Comparison of ENCODE assay signal across 11 cellular contexts in the genomic region with DNA sequence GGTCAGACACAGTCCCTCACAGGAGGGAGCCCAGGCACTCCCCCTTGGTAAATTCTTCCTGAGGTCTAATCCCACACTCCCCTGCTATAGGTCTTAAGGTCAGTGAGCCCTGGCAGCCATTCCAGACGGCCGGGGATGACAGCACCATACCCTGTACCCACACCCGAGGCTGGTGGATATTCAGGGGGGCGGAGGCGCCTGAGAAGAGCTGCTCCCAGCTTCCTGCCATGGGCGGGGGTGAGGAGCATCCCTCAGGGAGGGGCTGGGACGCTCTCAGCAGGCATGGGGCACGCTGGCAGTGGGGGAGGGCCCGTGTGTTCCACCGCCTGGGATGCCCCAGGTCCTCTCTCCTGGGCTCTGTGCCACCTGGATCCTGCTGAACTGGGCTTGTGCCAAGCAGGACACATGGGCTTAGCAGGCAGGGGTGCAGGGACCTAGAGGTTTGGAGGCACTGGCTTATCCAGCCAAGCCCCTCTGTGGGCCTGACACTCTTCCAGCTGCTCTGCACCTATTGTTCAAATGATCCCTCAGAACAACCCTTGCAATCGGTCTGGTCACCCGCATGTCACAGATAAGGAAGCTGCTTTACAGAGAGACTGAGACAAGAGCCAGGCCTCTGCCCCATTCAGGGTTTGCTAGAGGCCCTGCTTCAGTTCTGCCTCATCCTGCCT. TPM values are rescaled to one million over a fixed set of nuclear protein-coding genes. Genes with fewer than 3 reads are reported as not detected.
DNase-seq lines count a peak whose midpoint lies in the region; ATAC-seq, FAIRE-seq and TF ChIP-seq lines count a peak whose summit lies in the region.
"Had no signal": no experiment of that assay in that cellular context is flagged by ENCODE, and none has a peak within 500 bp of the region (broad histone marks: within the 10 kb centered on the region; RNA-seq: fewer than 3 reads in every experiment).

No MANE protein-coding gene starts in this region.

- H3K9me3 ChIP-seq in right lobe of liver (no peaks in the 10 kb centered on the region), HepG2 (ENCODE audit: low read length) (no peaks in the 10 kb centered on the region), cardiac muscle cell (ENCODE audit: low read depth) (no peaks in the 10 kb centered on the region), sigmoid colon (no peaks in the 10 kb centered on the region), testis (no peaks in the 10 kb centered on the region)

- no peaks in the 10 kb centered on the region for H3K36me3 ChIP-seq in right lobe of liver
- no peaks in the 10 kb centered on the region for H3K36me3 ChIP-seq in HepG2 (replicated peaks in 1 of 2; ENCODE audit: control insufficient read depth in 1 of 2, insufficient read depth in 2 of 2, low read length in 2 of 2)
- H3K36me3 ChIP-seq in cardiac muscle cell, result no peaks in the 10 kb centered on the region
- H3K36me3 ChIP-seq in sigmoid colon, result no peaks in the 10 kb centered on the region
- no peaks in the 10 kb centered on the region for H3K36me3 ChIP-seq in testis (ENCODE audit: low read depth, missing control alignments)

- H3K4me1 ChIP-seq in right lobe of liver (peaks cover 0 to 8% (median 0%) of the 10 kb centered on the region in 4 donors), HepG2 (ENCODE audit: insufficient read depth, low read length) (peaks cover 14% of the 10 kb centered on the region), cardiac muscle cell (ENCODE audit: low read depth) (peaks cover 42% of the 10 kb centered on the region), sigmoid colon (peaks cover 0 to 22% (median 16%) of the 10 kb centered on the region in 4 donors), testis (peaks cover 14% of the 10 kb centered on the region)

- H4K20me1 ChIP-seq in HepG2 (ENCODE audit: insufficient read depth, low read length), result no peaks in the 10 kb centered on the region

- ATAC-seq in right lobe of liver, result peak; percentile 70 to 76 (median 74)
- no peak for ATAC-seq in HepG2
- ATAC-seq in GM18909 (IDR thresholded peaks at IDR 0.05; ENCODE audit: poor library complexity, unreplicated experiment), result no peak
- ATAC-seq: HCT116 had no signal

- TF ChIP-seq POLR2A in right lobe of liver (IDR thresholded peaks at IDR 0.05) (no peak), HepG2 (IDR thresholded peaks at IDR 0.05; ENCODE audit: insufficient read depth in 1 of 2, low read depth in 2 of 2, low read length in 2 of 2) (no peak), sigmoid colon (IDR thresholded peaks at IDR 0.05) (no peak), testis (IDR thresholded peaks at IDR 0.05) (no peak)

- H3K4me3 ChIP-seq in right lobe of liver (no peak overlapping the region), HepG2 (replicated peaks in 1 of 3; ENCODE audit: insufficient read depth in 1 of 3, low read depth in 2 of 3, low read length in 3 of 3) (no peak overlapping the region), cardiac muscle cell (no peak overlapping the region), sigmoid colon (no peak overlapping the region), coronary artery (no peak overlapping the region), testis (no peak overlapping the region)

- DNase-seq in right lobe of liver (peak; percentile 47 to 82 (median 77)), HepG2 (ENCODE audit: low spot score) (no peak), OCI-M1 (lab: John Stamatoyannopoulos, UW) (peak; percentile 58), cardiac muscle cell (ENCODE audit: low read depth in 1 of 2, low spot score in 1 of 2) (peak in 1 of 2 donors; percentile 63), sigmoid colon (no peak), coronary artery (ENCODE audit: low spot score) (no peak), testis (no peak)
- DNase-seq: activated naive CD4-positive, alpha-beta T cell treated with anti-CD3 and anti-CD28 coated beads, Interleukin-2, amount 10 ng/mL, durations not matched to agents 7 days and 5 days; mesenchymal stem cell had no signal

- CTCF ChIA-PET in HepG2 (lab: Yijun Ruan, JAX; ENCODE audit: low intra/inter-chr PET ratio, low total read pairs), result no interaction called here

- H3K27ac ChIP-seq in right lobe of liver, result no peak overlapping the region
- no peak overlapping the region for H3K27ac ChIP-seq in HepG2 (ENCODE audit: extremely low read length, insufficient read depth, low read length)
- H3K27ac ChIP-seq in cardiac muscle cell, result peak overlapping the region; percentile 69
- H3K27ac ChIP-seq in sigmoid colon, result no peak overlapping the region
- H3K27ac ChIP-seq in coronary artery, result no peak overlapping the region
- no peak overlapping the region for H3K27ac ChIP-seq in testis

- TF ChIP-seq EP300 in HepG2 (IDR thresholded peaks at IDR 0.05; ENCODE audit: low read depth in 2 of 2, low read length in 2 of 2) (no peak), HepG2 (CRISPR knock-in tag; IDR thresholded peaks at IDR 0.05; ENCODE audit: borderline replicate concordance) (no peak), sigmoid colon (IDR thresholded peaks at IDR 0.05) (no peak)

- no peak overlapping the region for H3K4me2 ChIP-seq in HepG2 (ENCODE audit: low read depth, low read length)

- TF ChIP-seq CTCF in right lobe of liver (IDR thresholded peaks at IDR 0.05), result no peak
- no peak for TF ChIP-seq CTCF in HepG2 (CRISPR knock-in tag; IDR thresholded peaks at IDR 0.05)
- TF ChIP-seq CTCF in cardiac muscle cell (IDR thresholded peaks at IDR 0.05; ENCODE audit: low read depth, low read length), result no peak
- TF ChIP-seq CTCF in sigmoid colon (IDR thresholded peaks at IDR 0.05), result no peak
- TF ChIP-seq CTCF in coronary artery (IDR thresholded peaks at IDR 0.05), result no peak
- TF ChIP-seq CTCF in testis (IDR thresholded peaks at IDR 0.05), result no peak

- no TSS peak for BruUV-seq in HepG2 (replicated peaks; lab: Mats Ljungman, UMichigan)

- FAIRE-seq in HepG2 (lab: Jason Lieb, UNC), result no peak

- H3K79me2 ChIP-seq in HepG2 (ENCODE audit: insufficient read depth, low read length), result no peaks in the 10 kb centered on the region

- peaks cover 0 to 14% of the 10 kb centered on the region in 2 donors for H3K27me3 ChIP-seq in right lobe of liver
- H3K27me3 ChIP-seq in HepG2 (ENCODE audit: control insufficient read depth in 1 of 2, insufficient read depth in 2 of 2, low read length in 2 of 2), result peaks cover 5 to 65% of the 10 kb centered on the region in 2 experiments; a peak in 4 of 5 replicates
- H3K27me3 ChIP-seq in cardiac muscle cell, result peaks cover 33% of the 10 kb centered on the region
- peaks cover 23 to 37% (median 36%) of the 10 kb centered on the region in 3 donors for H3K27me3 ChIP-seq in sigmoid colon
- no peaks in the 10 kb centered on the region for H3K27me3 ChIP-seq in testis

- H2AFZ ChIP-seq in HepG2 (ENCODE audit: low read length), result no peak overlapping the region

- intact Hi-C loops in right lobe of liver (cut with DNase I) (no loop called here), HepG2 (cut with micrococcal nuclease; ENCODE audit: unreplicated experiment) (no loop called here), sigmoid colon (cut with DNase I) (no loop called here), testis (cut with DNase I; ENCODE audit: low total_unique reads) (no loop called here)

- 13% methylated on average over 5 of the region's 12 CpGs for WGBS in right lobe of liver (ENCODE audit: insufficient coverage, low coverage, low lambda C conversion rate, missing lambda C conversion rate)
- 29% methylated on average over 7 of the region's 12 CpGs for WGBS in HepG2 (ENCODE audit: low lambda C conversion rate)
- WGBS in sigmoid colon, 2 donors, result 32 to 70% methylated on average over 12 of the region's 12 CpGs
- 65 to 67% methylated on average over 7 to 10 of the region's 12 CpGs for WGBS in testis, 2 donors

- H3K9ac ChIP-seq in HepG2 (ENCODE audit: insufficient read depth, low read depth, low read length), result no peak overlapping the region

- in situ Hi-C loops in HepG2 (cut with HindIII; ENCODE audit: extremely low pct_ligation_motif_present, low pct_unique_long_range_greater_than_20kb), result no loop called here

- no peak for TF ChIP-seq RAD21 in HepG2 (CRISPR knock-in tag; IDR thresholded peaks at IDR 0.05)

- POLR2A ChIA-PET in HepG2 (lab: Yijun Ruan, JAX), result no interaction called here

RNA-seq across cellular contexts. Expression of gene ADGRB2, which starts 5.7 kb away (rescaled TPM):
- total RNA-seq in right lobe of liver (under 1 TPM in 2 of 6 experiments, not detected in 4; 0.06 TPM), HepG2 (2016; rRNA removed; fragmentation: Illumina TruSeq; extraction: Trizol) (0.09 TPM in 1 of 2 replicates, not detected in the other), cardiac muscle cell (203 and 309 TPM in 2 replicates), sigmoid colon (1 to 10 TPM; 1.4 to 3.9 (median 1.5) TPM), testis (10 to 100 TPM; 15.7 to 18.0 TPM)
- not detected in 2 replicates for total RNA-seq in HepG2 (2016; cell fraction: cytosol; rRNA removed; fragmentation: Illumina TruSeq; extraction: Trizol; ENCODE audit: low read depth)
- 0.04 TPM in 1 of 2 replicates, not detected in the other for total RNA-seq in HepG2 (2016; cell fraction: insoluble cytoplasmic fraction; rRNA removed; fragmentation: Illumina TruSeq; extraction: Trizol)
- not detected in 2 replicates for total RNA-seq in HepG2 (2016; cell fraction: membrane; rRNA removed; fragmentation: Illumina TruSeq; extraction: Trizol)
- 0.09 TPM in 1 of 2 replicates, not detected in the other for total RNA-seq in HepG2 (2016; cell fraction: nucleus; rRNA removed; fragmentation: Illumina TruSeq; extraction: Trizol)
- polyA plus RNA-seq in HepG2 (2011; rRNA removed) (0.03 TPM in 1 of 2 replicates, not detected in the other), cardiac muscle cell (95.0 and 109 TPM in 2 replicates), sigmoid colon (1 to 10 TPM in 1 of 3 donors, not detected in 2; 1.3 TPM), testis (ENCODE audit: insufficient read depth, low read depth, low replicate concordance) (11.8 TPM)
- polyA plus RNA-seq in HepG2 (2011; cell fraction: cytosol; rRNA removed), result 0.04 TPM in 1 of 2 replicates, not detected in the other
- 0.14 and 0.31 TPM in 2 replicates for polyA plus RNA-seq in HepG2 (2011; cell fraction: nucleus; rRNA removed)
- polyA plus RNA-seq in HepG2 (2012), result 0.07 TPM in 1 of 2 replicates, not detected in the other
- polyA plus RNA-seq in HepG2 (2016; cell fraction: cytosol; fragmentation: Illumina TruSeq; extraction: Trizol; ENCODE audit: low read depth), result not detected in 2 replicates
- polyA plus RNA-seq in HepG2 (2016; cell fraction: insoluble cytoplasmic fraction; fragmentation: Illumina TruSeq; extraction: Trizol; ENCODE audit: low read depth), result not detected in 2 replicates
- not detected in 2 replicates for polyA plus RNA-seq in HepG2 (2016; cell fraction: membrane; fragmentation: Illumina TruSeq; extraction: Trizol; ENCODE audit: low read depth)
- 0.29 TPM in 1 of 2 replicates, not detected in the other for polyA plus RNA-seq in HepG2 (2016; cell fraction: nucleus; fragmentation: Illumina TruSeq; extraction: Trizol; ENCODE audit: insufficient read depth, low read depth)
- polyA minus RNA-seq in HepG2 (2011; rRNA and poly(A)+ RNA removed; ENCODE audit: low replicate concordance), result 2.1 TPM in 1 of 2 replicates, not detected in the other
- not detected in 2 replicates for polyA minus RNA-seq in HepG2 (2011; cell fraction: cytosol; rRNA and poly(A)+ RNA removed)
- polyA minus RNA-seq in HepG2 (2011; cell fraction: nucleus; rRNA and poly(A)+ RNA removed), result not detected in 2 replicates

RNA-seq across cellular contexts. Expression of gene SPOCD1, which starts 46.0 kb away (rescaled TPM):
- total RNA-seq in right lobe of liver (under 1 TPM in 4 of 6 experiments, not detected in 2; 0.15 to 0.74 (median 0.36) TPM), HepG2 (2016; rRNA removed; fragmentation: Illumina TruSeq; extraction: Trizol) (0.08 and 0.24 TPM in 2 replicates), cardiac muscle cell (1.4 and 7.3 TPM in 2 replicates), sigmoid colon (under 1 TPM in 2 of 4 donors, not detected in 2; 0.14 to 0.55 TPM), testis (10 to 100 TPM; 32.0 to 36.0 TPM)
- not detected in 2 replicates for total RNA-seq in HepG2 (2016; cell fraction: cytosol; rRNA removed; fragmentation: Illumina TruSeq; extraction: Trizol; ENCODE audit: low read depth)
- total RNA-seq in HepG2 (2016; cell fraction: insoluble cytoplasmic fraction; rRNA removed; fragmentation: Illumina TruSeq; extraction: Trizol), result 0.12 and 0.15 TPM in 2 replicates
- 0.09 and 0.17 TPM in 2 replicates for total RNA-seq in HepG2 (2016; cell fraction: membrane; rRNA removed; fragmentation: Illumina TruSeq; extraction: Trizol)
- 0.09 TPM in 1 of 2 replicates, not detected in the other for total RNA-seq in HepG2 (2016; cell fraction: nucleus; rRNA removed; fragmentation: Illumina TruSeq; extraction: Trizol)
- polyA plus RNA-seq in HepG2 (2011; rRNA removed) (0.26 and 0.29 TPM in 2 replicates), cardiac muscle cell (1.4 and 2.1 TPM in 2 replicates), sigmoid colon (under 1 TPM in 1 of 3 donors, not detected in 2; 0.70 TPM), testis (ENCODE audit: insufficient read depth, low read depth, low replicate concordance) (22.0 TPM)
- 0.09 and 0.24 TPM in 2 replicates for polyA plus RNA-seq in HepG2 (2011; cell fraction: cytosol; rRNA removed)
- polyA plus RNA-seq in HepG2 (2011; cell fraction: nucleus; rRNA removed), result 0.57 and 0.74 TPM in 2 replicates
- polyA plus RNA-seq in HepG2 (2012), result 0.07 and 0.09 TPM in 2 replicates
- not detected in 2 replicates for polyA plus RNA-seq in HepG2 (2016; cell fraction: cytosol; fragmentation: Illumina TruSeq; extraction: Trizol; ENCODE audit: low read depth)
- polyA plus RNA-seq in HepG2 (2016; cell fraction: insoluble cytoplasmic fraction; fragmentation: Illumina TruSeq; extraction: Trizol; ENCODE audit: low read depth), result 0.24 TPM in 1 of 2 replicates, not detected in the other
- 0.12 TPM in 1 of 2 replicates, not detected in the other for polyA plus RNA-seq in HepG2 (2016; cell fraction: membrane; fragmentation: Illumina TruSeq; extraction: Trizol; ENCODE audit: low read depth)
- polyA plus RNA-seq in HepG2 (2016; cell fraction: nucleus; fragmentation: Illumina TruSeq; extraction: Trizol; ENCODE audit: insufficient read depth, low read depth), result 0.65 and 1.1 TPM in 2 replicates
- 1.4 and 1.6 TPM in 2 replicates for polyA minus RNA-seq in HepG2 (2011; rRNA and poly(A)+ RNA removed; ENCODE audit: low replicate concordance)
- not detected in 2 replicates for polyA minus RNA-seq in HepG2 (2011; cell fraction: cytosol; rRNA and poly(A)+ RNA removed)
- polyA minus RNA-seq in HepG2 (2011; cell fraction: nucleus; rRNA and poly(A)+ RNA removed), result not detected in 2 replicates

Comparison
In these comparisons a context has a peak if more than half of its experiments do, and no peak if none do; other contexts are left out.
1. ATAC-seq: peak in right lobe of liver (4 of 4); none in HepG2 (single experiment) and GM18909 (single experiment).
2. DNase-seq: peak in right lobe of liver (3 of 3) and OCI-M1 (single experiment); none in HepG2 (single experiment), sigmoid colon (single experiment), coronary artery (single experiment) and testis (single experiment).
3. RNA of gene ADGRB2, which starts 5.7 kb away (total RNA-seq): 203 to 309 TPM in cardiac muscle cell; 15.7 to 18.0 TPM in testis, 1.4 to 3.9 TPM in sigmoid colon, 0.04 to 0.09 TPM in HepG2 and 0.06 TPM in right lobe of liver; every median in the first group is over 10 times any median in the second.